ENCODE assay signal across 16 cellular contexts in the genomic region with DNA sequence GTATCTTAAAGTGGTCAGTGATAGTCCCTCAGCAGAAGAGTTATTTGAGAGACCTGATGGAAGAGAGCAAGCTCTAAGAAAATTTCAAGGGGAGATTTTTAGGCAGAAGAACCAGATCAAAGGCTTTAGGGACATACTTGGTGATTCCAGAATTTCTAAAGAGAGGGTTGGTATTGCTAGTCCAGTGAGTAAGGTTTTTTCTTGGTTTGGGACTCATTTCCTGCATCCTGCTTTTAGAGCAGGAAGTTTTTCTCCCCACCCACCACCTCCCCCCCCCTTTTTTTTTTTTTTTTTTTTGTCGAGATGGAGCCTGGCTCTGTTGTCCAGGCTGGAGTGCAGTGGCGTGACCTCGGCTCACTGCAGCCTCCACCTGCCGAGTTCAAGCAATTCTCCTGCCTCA. TPM values are rescaled to one million over a fixed set of nuclear protein-coding genes. Genes with fewer than 3 reads are reported as not detected.
DNase-seq lines count a peak whose midpoint lies in the region; ATAC-seq and TF ChIP-seq lines count a peak whose summit lies in the region.
"Had no signal": no experiment of that assay in that cellular context is flagged by ENCODE, and none has a peak within 500 bp of the region (broad histone marks: within the 10 kb centered on the region; RNA-seq: fewer than 3 reads in every experiment).

No MANE protein-coding gene starts in this region.

- peak overlapping the region; percentile 3 for H3K27ac Mint-ChIP-seq in stimulated activated naive CD8-positive, alpha-beta T cell treated with anti-CD3 and anti-CD28 coated beads, Interleukin-15, Interleukin-2, amounts not matched to agents 100 ng/mL and 50 ng/mL, for 24 hours
- peak overlapping the region; percentile 56 for H3K27ac Mint-ChIP-seq in T-helper 17 cell
- H3K27ac Mint-ChIP-seq in natural killer cell: peak overlapping the region; percentile 0 to 27
- H3K27ac Mint-ChIP-seq: HFFc6 had no signal

- no peak for TF ChIP-seq CTCF in natural killer cell (IDR thresholded peaks at IDR 0.05)

- peaks cover 46% of the 10 kb centered on the region for H3K36me3 Mint-ChIP-seq in stimulated activated naive CD8-positive, alpha-beta T cell treated with anti-CD3 and anti-CD28 coated beads, Interleukin-15, Interleukin-2, amounts not matched to agents 100 ng/mL and 50 ng/mL, for 24 hours (ENCODE audit: low read depth)
- H3K36me3 Mint-ChIP-seq in T-helper 17 cell (ENCODE audit: low read depth) (peaks cover 7% of the 10 kb centered on the region), natural killer cell (peaks cover 13% of the 10 kb centered on the region)

- H3K4me1 Mint-ChIP-seq in stimulated activated naive CD8-positive, alpha-beta T cell treated with anti-CD3 and anti-CD28 coated beads, Interleukin-15, Interleukin-2, amounts not matched to agents 100 ng/mL and 50 ng/mL, for 24 hours (ENCODE audit: low read depth): no peaks in the 10 kb centered on the region
- H3K4me1 Mint-ChIP-seq in T-helper 17 cell: peaks cover 3% of the 10 kb centered on the region
- peaks cover 0 to 5% of the 10 kb centered on the region in 2 donors for H3K4me1 Mint-ChIP-seq in natural killer cell

- no peak overlapping the region for H3K4me3 Mint-ChIP-seq in stimulated activated naive CD8-positive, alpha-beta T cell treated with anti-CD3 and anti-CD28 coated beads, Interleukin-15, Interleukin-2, amounts not matched to agents 100 ng/mL and 50 ng/mL, for 24 hours
- no peak overlapping the region for H3K4me3 Mint-ChIP-seq in T-helper 17 cell
- no peak overlapping the region for H3K4me3 Mint-ChIP-seq in natural killer cell
- H3K4me3 Mint-ChIP-seq: HFFc6 had no signal

- no peaks in the 10 kb centered on the region for H3K27me3 Mint-ChIP-seq in stimulated activated naive CD8-positive, alpha-beta T cell treated with anti-CD3 and anti-CD28 coated beads, Interleukin-15, Interleukin-2, amounts not matched to agents 100 ng/mL and 50 ng/mL, for 24 hours
- H3K27me3 Mint-ChIP-seq in T-helper 17 cell (no peaks in the 10 kb centered on the region), natural killer cell (ENCODE audit: low read depth in 2 of 2) (no peaks in the 10 kb centered on the region)
- H3K27me3 Mint-ChIP-seq: CD4-positive, CD25-positive, alpha-beta regulatory T cell had no signal

- no peaks in the 10 kb centered on the region for H3K9me3 ChIP-seq in T-helper 17 cell (ENCODE audit: control insufficient read depth, low read length, poor library complexity, severe bottlenecking)

- H3K9me3 Mint-ChIP-seq in stimulated activated naive CD8-positive, alpha-beta T cell treated with anti-CD3 and anti-CD28 coated beads, Interleukin-15, Interleukin-2, amounts not matched to agents 100 ng/mL and 50 ng/mL, for 24 hours: peaks cover 4% of the 10 kb centered on the region
- no peaks in the 10 kb centered on the region for H3K9me3 Mint-ChIP-seq in natural killer cell
- H3K9me3 Mint-ChIP-seq: HFFc6 had no signal

- no peak for DNase-seq in stimulated activated naive CD8-positive, alpha-beta T cell treated with anti-CD3 and anti-CD28 coated beads, Interleukin-15, Interleukin-2, amounts not matched to agents 100 U/mL and 50 U/mL, for 24 hours
- DNase-seq in T-helper 17 cell (no peak), natural killer cell (no peak), NCI-H1048 (lab: John Stamatoyannopoulos, UW) (no peak)
- DNase-seq in activated T-cell treated with anti-CD3 and anti-CD28 coated beads, Interleukin-2, amount 50 U/mL, for 48 hours: no peak
- DNase-seq: AML-193; CD4-positive, CD25-positive, alpha-beta regulatory T cell; GOT3; HFFc6; NCI-H187 treated with DMSO at 0.1 percent for 48 hours; NCI-H2171; NCI-H510A; SHP77 treated with DMSO at 0.1 percent for 48 hours had no signal

- intact Hi-C loops in natural killer cell (cut with micrococcal nuclease): no loop called here

- no peak for ATAC-seq in stimulated activated naive CD8-positive, alpha-beta T cell treated with anti-CD3 and anti-CD28 coated beads, Interleukin-15, Interleukin-2, amounts not matched to agents 100 U/mL and 50 U/mL, for 24 hours
- ATAC-seq in T-helper 17 cell (no peak), natural killer cell (no peak), HG02642 (IDR thresholded peaks at IDR 0.05; ENCODE audit: poor library complexity, unreplicated experiment) (no peak)
- ATAC-seq: Panc1 had no signal

RNA-seq across cellular contexts. Expression of gene DYSF, which starts 42.6 kb away (rescaled TPM):
- 1 to 10 TPM in 1 of 2 donors, under 1 TPM in 1; 0.34 to 2.8 TPM for total RNA-seq in T-helper 17 cell
- total RNA-seq in natural killer cell: 10 to 100 TPM; 11.4 to 19.5 (median 12.4) TPM

Comparison
In these comparisons a context has a peak if more than half of its experiments do, and no peak if none do; other contexts are left out.
1. H3K27ac Mint-ChIP-seq: peak in every context shown above with its lines; median percentile 56 in T-helper 17 cell; 14 in natural killer cell; 3 in stimulated activated naive CD8-positive, alpha-beta T cell treated with anti-CD3 and anti-CD28 coated beads, Interleukin-15, Interleukin-2, amounts not matched to agents 100 ng/mL and 50 ng/mL, for 24 hours.